ENCODE assay signal across 19 cellular contexts in genomic region chr17:82545071-82545462, GRCh38. TPM values are rescaled to one million over a fixed set of nuclear protein-coding genes. Genes with fewer than 3 reads are reported as not detected.
A peak's percentile ranks its signal among the peaks of the same experiment; 100 is the strongest.
DNase-seq lines count a peak whose midpoint lies in the region; TF ChIP-seq lines count a peak whose summit lies in the region.
"Had no signal": no experiment of that assay in that cellular context is flagged by ENCODE, and none has a peak within 500 bp of the region (broad histone marks: within the 10 kb centered on the region; RNA-seq: fewer than 3 reads in every experiment).

No MANE protein-coding gene starts in this region.

- 91% methylated on average over 8 of the region's 8 CpGs for WGBS in mammary epithelial cell (ENCODE audit: low coverage, missing lambda C conversion rate)
- 22% methylated on average over 8 of the region's 8 CpGs for WGBS in ovary, 3 donors
- WGBS in endodermal cell (ENCODE audit: insufficient coverage in 1 of 2, insufficient read length in 1 of 2), 2 experiments, result 87 to 97% methylated on average over 5 to 8 of the region's 8 CpGs

- H4K20me1 ChIP-seq in mammary epithelial cell (ENCODE audit: insufficient read depth, low read length), result peaks cover 12% of the 10 kb centered on the region

- H3K27me3 ChIP-seq in mammary epithelial cell (ENCODE audit: insufficient read depth, low read length) (no peaks in the 10 kb centered on the region), ovary (no peaks in the 10 kb centered on the region), endodermal cell (ENCODE audit: control insufficient read depth, insufficient read depth, low read length, poor library complexity, severe bottlenecking) (no peaks in the 10 kb centered on the region)
- H3K27me3 ChIP-seq in effector memory CD4-positive, alpha-beta T cell (replicated peaks; ENCODE audit: control insufficient read depth, insufficient read depth, low read length, poor library complexity, severe bottlenecking), result no peaks in the 10 kb centered on the region

- H3K4me1 ChIP-seq in mammary epithelial cell (ENCODE audit: insufficient read depth, low read length) (no peaks in the 10 kb centered on the region), ovary (ENCODE audit: insufficient read depth) (peaks cover 14% of the 10 kb centered on the region), endodermal cell (ENCODE audit: control insufficient read depth, insufficient read depth, low read length) (no peaks in the 10 kb centered on the region)
- H3K4me1 ChIP-seq in effector memory CD4-positive, alpha-beta T cell (ENCODE audit: control insufficient read depth, insufficient read depth, low read length, poor library complexity, severe bottlenecking), result peaks cover 3% of the 10 kb centered on the region

- H3K9me3 ChIP-seq in mammary epithelial cell (replicated peaks; ENCODE audit: insufficient read depth, low read length), result no peaks in the 10 kb centered on the region
- H3K9me3 ChIP-seq in ovary, result no peaks in the 10 kb centered on the region
- no peaks in the 10 kb centered on the region for H3K9me3 ChIP-seq in endodermal cell (ENCODE audit: control insufficient read depth, low read length)
- H3K9me3 ChIP-seq in effector memory CD4-positive, alpha-beta T cell (ENCODE audit: control insufficient read depth, low read length), result no peaks in the 10 kb centered on the region
- H3K9me3 ChIP-seq: mucosa of descending colon had no signal

- H3K27ac ChIP-seq in mammary epithelial cell (ENCODE audit: insufficient read depth, low read depth, low read length) (no peak overlapping the region), ovary (peak overlapping the region in 1 of 2 donors; percentile 61), endodermal cell (ENCODE audit: low read depth, low read length) (no peak overlapping the region)
- no peak overlapping the region for H3K27ac ChIP-seq in effector memory CD4-positive, alpha-beta T cell (ENCODE audit: insufficient read depth, low read length, poor library complexity, severe bottlenecking)

- no TSS peak for BruUV-seq in MCF 10A (replicated peaks; lab: Mats Ljungman, UMichigan)
- BruUV-seq in mammary epithelial cell (replicated peaks; lab: Mats Ljungman, UMichigan), result no TSS peak

- H3K4me3 Mint-ChIP-seq in MCF 10A (ENCODE audit: unreplicated experiment) (no peak overlapping the region), endodermal cell (no peak overlapping the region)
- H3K4me3 Mint-ChIP-seq: activated naive CD4-positive, alpha-beta T cell treated with anti-CD3 and anti-CD28 coated beads, Interleukin-2, amount 10 ng/mL, durations not matched to agents 7 days and 5 days; CD4-positive, alpha-beta memory T cell had no signal

- H3K4me1 Mint-ChIP-seq in MCF 10A (ENCODE audit: insufficient read depth, unreplicated experiment) (peaks cover 25% of the 10 kb centered on the region), endodermal cell (peaks cover 5% of the 10 kb centered on the region)

- no peak overlapping the region for H3K4me2 ChIP-seq in mammary epithelial cell (ENCODE audit: insufficient read depth, low read depth, low read length)

- H3K9ac ChIP-seq in mammary epithelial cell (ENCODE audit: insufficient read depth, low read length), result no peak overlapping the region
- H3K9ac ChIP-seq in endodermal cell (ENCODE audit: extremely low read depth, low read length, poor library complexity, severe bottlenecking), result no peak overlapping the region

- no peaks in the 10 kb centered on the region for H3K36me3 Mint-ChIP-seq in MCF 10A (ENCODE audit: insufficient read depth, unreplicated experiment)
- H3K36me3 Mint-ChIP-seq in endodermal cell (ENCODE audit: low read depth), result peaks cover 14% of the 10 kb centered on the region

- H3K9me3 Mint-ChIP-seq in MCF 10A (ENCODE audit: unreplicated experiment) (no peaks in the 10 kb centered on the region), endodermal cell (peaks cover 7% of the 10 kb centered on the region)
- H3K9me3 Mint-ChIP-seq: activated naive CD4-positive, alpha-beta T cell treated with anti-CD3 and anti-CD28 coated beads, Interleukin-2, amount 10 ng/mL, durations not matched to agents 7 days and 5 days; CD4-positive, alpha-beta memory T cell had no signal

- POLR2A ChIA-PET in MCF 10A (lab: Yijun Ruan, JAX), result interaction anchor here (0.8 to 1.1 kb wide), 3 partner anchors 9 to 49 kb away, joined by 3 to 4 read pairs (median 3); no protein-coding TSS in a partner anchor

- peaks cover 99% of the 10 kb centered on the region for H3K79me2 ChIP-seq in mammary epithelial cell (ENCODE audit: insufficient read depth, low read length)

- no peaks in the 10 kb centered on the region for H3K27me3 Mint-ChIP-seq in MCF 10A (ENCODE audit: insufficient read depth, unreplicated experiment)
- H3K27me3 Mint-ChIP-seq in endodermal cell (ENCODE audit: insufficient read depth), result no peaks in the 10 kb centered on the region
- H3K27me3 Mint-ChIP-seq: activated naive CD4-positive, alpha-beta T cell treated with anti-CD3 and anti-CD28 coated beads, Interleukin-2, amount 10 ng/mL, durations not matched to agents 7 days and 5 days; CD4-positive, alpha-beta memory T cell had no signal

- H3K27ac Mint-ChIP-seq in MCF 10A (ENCODE audit: low read depth, unreplicated experiment), result peak overlapping the region; percentile 48
- H3K27ac Mint-ChIP-seq in endodermal cell, result no peak overlapping the region
- H3K27ac Mint-ChIP-seq: activated naive CD4-positive, alpha-beta T cell treated with anti-CD3 and anti-CD28 coated beads, Interleukin-2, amount 10 ng/mL, durations not matched to agents 7 days and 5 days had no signal

- TF ChIP-seq CTCF in MCF 10A (IDR thresholded peaks at IDR 0.05; ENCODE audit: unreplicated experiment), result no peak
- no peak for TF ChIP-seq CTCF in mammary epithelial cell (conservative IDR thresholded peaks at IDR 0.05 in 1 of 2, IDR thresholded peaks at IDR 0.05 in 1 of 2; ENCODE audit: extremely low read depth in 1 of 2, insufficient read depth in 1 of 2, low read depth in 1 of 2, low read length in 2 of 2)
- no peak for TF ChIP-seq CTCF in ovary (IDR thresholded peaks at IDR 0.05)
- TF ChIP-seq CTCF in endodermal cell (conservative IDR thresholded peaks at IDR 0.05), result no peak

- CTCF ChIA-PET in MCF 10A (lab: Yijun Ruan, JAX), result interaction anchor here (0.6 to 2.5 kb wide), 5 partner anchors 10 to 182 kb away, joined by 3 to 14 read pairs (median 5); no protein-coding TSS in a partner anchor
- CTCF ChIA-PET in mammary epithelial cell (lab: Charles Lee; ENCODE audit: low non-redundant PET), result no interaction called here

- intact Hi-C loops in MCF 10A (cut with micrococcal nuclease) (no loop called here), mammary epithelial cell (cut with micrococcal nuclease) (no loop called here), head of caudate nucleus (cut with DNase I) (no loop called here), ovary (cut with DNase I) (no loop called here)

- H3K4me3 ChIP-seq in mammary epithelial cell (replicated peaks in 1 of 3; ENCODE audit: insufficient read depth in 1 of 3, low read depth in 2 of 3, low read length in 3 of 3) (no peak overlapping the region), ovary (peak overlapping the region; percentile 17), endodermal cell (ENCODE audit: low read length) (no peak overlapping the region)
- no peak overlapping the region for H3K4me3 ChIP-seq in effector memory CD4-positive, alpha-beta T cell (ENCODE audit: insufficient read depth, low read depth, low read length, poor library complexity, severe bottlenecking)
- H3K4me3 ChIP-seq: mucosa of descending colon had no signal

- no peak overlapping the region for H2AFZ ChIP-seq in mammary epithelial cell (ENCODE audit: low read depth, low read length)

- dilution Hi-C loops in mammary epithelial cell (cut with HindIII; ENCODE audit: low sequenced_read_pairs), result no loop called here

- peak; percentile 77 for TF ChIP-seq EP300 in ovary (IDR thresholded peaks at IDR 0.05)

- H3K36me3 ChIP-seq in mammary epithelial cell (ENCODE audit: insufficient read depth, low read length), result peaks cover 7% of the 10 kb centered on the region
- no peaks in the 10 kb centered on the region for H3K36me3 ChIP-seq in ovary
- H3K36me3 ChIP-seq in endodermal cell (ENCODE audit: control insufficient read depth, insufficient read depth, low read length), result peaks cover 22% of the 10 kb centered on the region
- H3K36me3 ChIP-seq in effector memory CD4-positive, alpha-beta T cell (ENCODE audit: control insufficient read depth, insufficient read depth, low read length), result no peaks in the 10 kb centered on the region

- no peak for DNase-seq in MCF 10A (ENCODE audit: unreplicated experiment)
- DNase-seq in mammary epithelial cell, result no peak
- DNase-seq in head of caudate nucleus, result peak in 23 of 42 donors; percentile 26 to 78 (median 48)
- peak in 3 of 5 donors; percentile 68 to 76 (median 73) for DNase-seq in ovary
- no peak for DNase-seq in cerebellar nuclear complex (lab: John Stamatoyannopoulos, UW)
- no peak for DNase-seq in endodermal cell
- DNase-seq in effector memory CD4-positive, alpha-beta T cell, result no peak
- no peak for DNase-seq in NCI-H128 (lab: John Stamatoyannopoulos, UW; ENCODE audit: unreplicated experiment)
- DNase-seq: 8988T; activated naive CD4-positive, alpha-beta T cell treated with anti-CD3 and anti-CD28 coated beads, Interleukin-2, amount 10 ng/mL, durations not matched to agents 7 days and 5 days; CD4-positive, alpha-beta memory T cell; cortex of kidney; KG1; mucosa of descending colon; NCI-H1694; NCI-H774; SHP77; stimulated activated CD4-positive, alpha-beta T cell treated with anti-CD3 and anti-CD28 coated beads, Interleukin-4, amount 100 ng/mL, for 4 hours; stimulated activated naive CD4-positive, alpha-beta T cell had no signal

- in situ Hi-C loops in mammary epithelial cell (cut with MboI; ENCODE audit: low sequenced_read_pairs in 2 of 2), result no loop called here

- TF ChIP-seq POLR2A in ovary (IDR thresholded peaks at IDR 0.05), result no peak

RNA-seq across cellular contexts. Expression of gene FOXK2, which starts 25.5 kb away (rescaled TPM):
- total RNA-seq in MCF 10A (2022), result 85.9 and 104 TPM in 2 replicates
- total RNA-seq in mammary epithelial cell, result 10 to 100 TPM; 57.3 to 80.8 TPM
- 36.6 TPM for polyA plus RNA-seq in mammary epithelial cell
- 43.2 TPM for polyA minus RNA-seq in mammary epithelial cell
- total RNA-seq in ovary, result 10 to 100 TPM; 27.2 to 67.6 (median 48.2) TPM
- 10 to 100 TPM; 19.1 to 28.8 TPM for polyA plus RNA-seq in ovary
- total RNA-seq in endodermal cell, result 10 to 100 TPM; 67.2 to 68.1 TPM
- 58.7 TPM for polyA plus RNA-seq in endodermal cell (2013, experiment 1 of 2)
- polyA plus RNA-seq in endodermal cell (2013, experiment 2 of 2), result 53.1 TPM

Comparison
In these comparisons a context has a peak if more than half of its experiments do, and no peak if none do; other contexts are left out.
1. DNase-seq: peak in head of caudate nucleus (23 of 42) and ovary (3 of 5); none in MCF 10A (single experiment), mammary epithelial cell (single experiment), cerebellar nuclear complex (0 of 2), endodermal cell (single experiment), effector memory CD4-positive, alpha-beta T cell (0 of 3) and NCI-H128 (single experiment).